8 cellular contexts compared by ENCODE assay signal in genomic region chr16:50547944-50548658, GRCh38. TPM values are rescaled to one million over a fixed set of nuclear protein-coding genes. Genes with fewer than 3 reads are reported as not detected.
A peak's percentile ranks its signal among the peaks of the same experiment; 100 is the strongest.
DNase-seq lines count a peak whose midpoint lies in the region; ATAC-seq and TF ChIP-seq lines count a peak whose summit lies in the region.

Gene NKD1 (plus strand): TSS chr16:50548396. CDS start chr16:50548554, 158 bp downstream.

- in situ Hi-C loops in GM13976 (cut with MboI; ENCODE audit: low sequenced_read_pairs, unreplicated experiment): no loop called here

- 1 to 3% methylated on average over 27 to 41 of the region's 91 CpGs for WGBS in lower leg skin, 2 donors

- peaks cover 4% of the 10 kb centered on the region for H3K36me3 Mint-ChIP-seq in activated CD4-positive, alpha-beta T cell treated with anti-CD3 and anti-CD28 coated beads, Interleukin-2, amount 10 ng/mL, durations not matched to agents 24 days and 14 days (ENCODE audit: low read depth)
- no peaks in the 10 kb centered on the region for H3K36me3 Mint-ChIP-seq in dendritic cell treated with granulocyte-macrophage colony-stimulating factor and Interleukin-4, amounts not matched to agents 40 ng/mL and 50 ng/mL, for 4 days (ENCODE audit: low read depth)

- H3K4me1 Mint-ChIP-seq in activated CD4-positive, alpha-beta T cell treated with anti-CD3 and anti-CD28 coated beads, Interleukin-2, amount 10 ng/mL, durations not matched to agents 24 days and 14 days: peaks cover 8% of the 10 kb centered on the region
- peaks cover 13% of the 10 kb centered on the region for H3K4me1 Mint-ChIP-seq in dendritic cell treated with granulocyte-macrophage colony-stimulating factor and Interleukin-4, amounts not matched to agents 40 ng/mL and 50 ng/mL, for 4 days (ENCODE audit: low read depth)

- DNase-seq in GM13976 (ENCODE audit: low spot score) (peak; percentile 96), NCI-H1694 treated with DMSO at 0.1 percent for 48 hours (lab: John Stamatoyannopoulos, UW) (peak; percentile 21), lower leg skin (ENCODE audit: low spot score in 2 of 2) (peak; percentile 43 to 91), SJCRH30 (no peak)
- peak; percentile 92 for DNase-seq in activated CD4-positive, alpha-beta T cell treated with anti-CD3 and anti-CD28 coated beads, Interleukin-2, amount 10 ng/mL, durations not matched to agents 24 days and 14 days
- DNase-seq in stimulated activated CD4-positive, alpha-beta T cell treated with anti-CD3 and anti-CD28 coated beads, Interleukin-4, amount 100 ng/mL, for 48 hours (ENCODE audit: low read depth in 2 of 2): peak; percentile 60 to 71

- H3K27ac ChIP-seq in SJCRH30: no peak within 1 kb of the TSS

- H3K9me3 ChIP-seq in SJCRH30 (replicated peaks): no peaks in the 10 kb centered on the region

- no peak for TF ChIP-seq POLR2A in lower leg skin (IDR thresholded peaks at IDR 0.05)

- intact Hi-C loops in activated CD4-positive, alpha-beta T cell treated with anti-CD3 and anti-CD28 coated beads, Interleukin-2, amount 10 ng/mL, durations not matched to agents 24 days and 14 days (cut with micrococcal nuclease): loop anchor here (1.0 to 10.0 kb wide), 4 partner anchors 117 to 257 kb away; no protein-coding TSS in a partner anchor
- intact Hi-C loops in dendritic cell treated with granulocyte-macrophage colony-stimulating factor and Interleukin-4, amounts not matched to agents 40 ng/mL and 50 ng/mL, for 4 days (cut with micrococcal nuclease): loop anchor here (5.0 to 10.0 kb wide), 3 partner anchors 119 to 197 kb away; partner anchors contain the start of gene CYLD
- intact Hi-C loops in lower leg skin (cut with DNase I; ENCODE audit: low total_unique reads): no loop called here

- H3K36me3 ChIP-seq in SJCRH30: no peaks in the 10 kb centered on the region

- H3K9me3 Mint-ChIP-seq in activated CD4-positive, alpha-beta T cell treated with anti-CD3 and anti-CD28 coated beads, Interleukin-2, amount 10 ng/mL, durations not matched to agents 24 days and 14 days: peaks cover 14% of the 10 kb centered on the region
- H3K9me3 Mint-ChIP-seq in dendritic cell treated with granulocyte-macrophage colony-stimulating factor and Interleukin-4, amounts not matched to agents 40 ng/mL and 50 ng/mL, for 4 days: no peaks in the 10 kb centered on the region

- ATAC-seq in HG02642 (IDR thresholded peaks at IDR 0.05; ENCODE audit: poor library complexity, unreplicated experiment): peak; percentile 79

- no peaks in the 10 kb centered on the region for H3K4me1 ChIP-seq in SJCRH30

- peaks cover 59% of the 10 kb centered on the region for H3K27me3 Mint-ChIP-seq in activated CD4-positive, alpha-beta T cell treated with anti-CD3 and anti-CD28 coated beads, Interleukin-2, amount 10 ng/mL, durations not matched to agents 24 days and 14 days
- peaks cover 76% of the 10 kb centered on the region for H3K27me3 Mint-ChIP-seq in dendritic cell treated with granulocyte-macrophage colony-stimulating factor and Interleukin-4, amounts not matched to agents 40 ng/mL and 50 ng/mL, for 4 days

- TF ChIP-seq CTCF in GM13976 (IDR thresholded peaks at IDR 0.05; ENCODE audit: borderline replicate concordance, control extremely low read depth, extremely low read depth, insufficient read depth, missing control alignments): no peak
- no peak for TF ChIP-seq CTCF in lower leg skin (IDR thresholded peaks at IDR 0.05)

- H3K27ac Mint-ChIP-seq in activated CD4-positive, alpha-beta T cell treated with anti-CD3 and anti-CD28 coated beads, Interleukin-2, amount 10 ng/mL, durations not matched to agents 24 days and 14 days: peak within 1 kb of the TSS; percentile 64
- peak within 1 kb of the TSS; percentile 48 for H3K27ac Mint-ChIP-seq in dendritic cell treated with granulocyte-macrophage colony-stimulating factor and Interleukin-4, amounts not matched to agents 40 ng/mL and 50 ng/mL, for 4 days

- peak within 1 kb of the TSS; percentile 89 for H3K4me3 Mint-ChIP-seq in activated CD4-positive, alpha-beta T cell treated with anti-CD3 and anti-CD28 coated beads, Interleukin-2, amount 10 ng/mL, durations not matched to agents 24 days and 14 days
- H3K4me3 Mint-ChIP-seq in dendritic cell treated with granulocyte-macrophage colony-stimulating factor and Interleukin-4, amounts not matched to agents 40 ng/mL and 50 ng/mL, for 4 days: peak within 1 kb of the TSS; percentile 73

- H3K4me3 ChIP-seq in lower leg skin (ENCODE audit: low read depth, poor library complexity, severe bottlenecking) (peak within 1 kb of the TSS; percentile 77), SJCRH30 (no peak within 1 kb of the TSS)

- no peaks in the 10 kb centered on the region for H3K27me3 ChIP-seq in SJCRH30

RNA-seq across cellular contexts. Expression of gene NKD1, which starts in this region (rescaled TPM):
- 0.77 and 1.7 TPM in 2 replicates for total RNA-seq in activated CD4-positive, alpha-beta T cell treated with anti-CD3 and anti-CD28 coated beads, Interleukin-2, amount 10 ng/mL, durations not matched to agents 24 days and 14 days
- total RNA-seq in lower leg skin: 10 to 100 TPM in 1 of 4 donors, 1 to 10 TPM in 3; 5.1 to 15.2 (median 7.2) TPM
- 0.02 TPM in 1 of 2 replicates, not detected in the other for total RNA-seq in SJCRH30 (2014; rRNA removed; shearing (Covaris generic))

Comparison
In these comparisons a context has a peak if more than half of its experiments do, and no peak if none do; other contexts are left out.
1. DNase-seq: peak in GM13976 (single experiment), NCI-H1694 treated with DMSO at 0.1 percent for 48 hours (single experiment), activated CD4-positive, alpha-beta T cell treated with anti-CD3 and anti-CD28 coated beads, Interleukin-2, amount 10 ng/mL, durations not matched to agents 24 days and 14 days (single experiment), lower leg skin (2 of 2) and stimulated activated CD4-positive, alpha-beta T cell treated with anti-CD3 and anti-CD28 coated beads, Interleukin-4, amount 100 ng/mL, for 48 hours (2 of 2); none in SJCRH30 (0 of 2).